ENCODE assay signal across 8 cellular contexts in the genomic region with DNA sequence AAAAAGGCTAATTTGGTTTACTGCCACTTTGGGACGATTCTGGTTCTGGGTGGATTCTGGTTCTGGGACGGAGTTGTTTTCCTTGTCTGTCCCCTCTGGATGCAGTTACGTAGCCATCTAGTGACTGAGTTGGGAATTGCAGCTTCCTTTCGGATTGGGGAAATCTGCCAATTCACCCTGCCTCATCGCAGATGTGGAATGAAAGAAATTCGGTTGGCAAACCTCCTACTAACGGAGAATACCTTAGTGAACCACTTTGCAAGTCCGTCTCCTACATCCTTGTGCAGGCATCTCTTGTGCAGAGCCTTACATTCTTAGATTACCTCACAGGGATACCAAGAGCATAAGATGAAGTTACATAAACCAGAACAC. TPM values are rescaled to one million over a fixed set of nuclear protein-coding genes. Genes with fewer than 3 reads are reported as not detected.
DNase-seq lines count a peak whose midpoint lies in the region; ATAC-seq and TF ChIP-seq lines count a peak whose summit lies in the region.

No MANE protein-coding gene starts in this region.

- no peaks in the 10 kb centered on the region for H3K9me3 ChIP-seq in HAP-1
- H3K9me3 ChIP-seq in duodenal mucosa (ENCODE audit: control insufficient read depth in 1 of 2, low read length in 2 of 2) = no peaks in the 10 kb centered on the region
- no peaks in the 10 kb centered on the region for H3K9me3 ChIP-seq in lung (ENCODE audit: control insufficient read depth in 2 of 2, insufficient read depth in 1 of 2, low read length in 1 of 2)

- peak overlapping the region in 1 of 2 donors; percentile 45 for H3K9ac ChIP-seq in duodenal mucosa (ENCODE audit: low read depth in 1 of 2, low read length in 2 of 2)

- no peak overlapping the region for H3K27ac ChIP-seq in duodenal mucosa (ENCODE audit: low read depth, low read length)
- H3K27ac ChIP-seq in lung (ENCODE audit: low read depth in 1 of 2, low read length in 1 of 2) = no peak overlapping the region

- H3K36me3 ChIP-seq in HAP-1 (replicated peaks) = no peaks in the 10 kb centered on the region
- no peaks in the 10 kb centered on the region for H3K36me3 ChIP-seq in duodenal mucosa (ENCODE audit: control insufficient read depth in 1 of 2, insufficient read depth in 2 of 2, low read length in 2 of 2)
- no peaks in the 10 kb centered on the region for H3K36me3 ChIP-seq in lung (ENCODE audit: control insufficient read depth in 2 of 2, insufficient read depth in 2 of 2, low read length in 2 of 2)

- H3K4me3 ChIP-seq in AG10803 (ENCODE audit: low read length) (peak overlapping the region; percentile 41), HAP-1 (peak overlapping the region; percentile 19), duodenal mucosa (ENCODE audit: low read depth in 1 of 2, low read length in 2 of 2) (peak overlapping the region; percentile 60 to 63), lung (no peak overlapping the region)

- TF ChIP-seq CTCF in AG10803 (conservative IDR thresholded peaks at IDR 0.05; ENCODE audit: low read length) (peak; percentile 99), lung (IDR thresholded peaks at IDR 0.05; ENCODE audit: control extremely low read depth, extremely low read depth) (peak; percentile 98)

- ATAC-seq in lung (ENCODE audit: insufficient read depth, low FRiP score) = peak; percentile 90
- no peak for ATAC-seq in HG03565 (IDR thresholded peaks at IDR 0.05; ENCODE audit: unreplicated experiment)

- in situ Hi-C loops in HAP-1 (cut with MboI; ENCODE audit: low sequenced_read_pairs) = no loop called here

- WGBS in lung, 2 donors = 1% methylated on average over 8 of the region's 8 CpGs

- DNase-seq in AG10803 (ENCODE audit: low read depth) (peak; percentile 97), HAP-1 (ENCODE audit: low spot score in 2 of 2) (peak; percentile 58 to 87), NCI-H526 treated with DMSO at 0.1 percent for 48 hours (lab: John Stamatoyannopoulos, UW) (peak; percentile 55), lung (ENCODE audit: low spot score) (peak; percentile 77)
- DNase-seq in activated CD4-positive, alpha-beta T cell treated with anti-CD3 and anti-CD28 coated beads, Interleukin-2, amount 50 U/mL, for 48 hours = peak; percentile 64 to 81
- peak; percentile 47 to 55 for DNase-seq in stimulated activated CD4-positive, alpha-beta T cell treated with anti-CD3 and anti-CD28 coated beads, Interleukin-4, amount 100 ng/mL, for 48 hours (ENCODE audit: low read depth in 2 of 2)

- peaks cover 5% of the 10 kb centered on the region; the same call in 1 of the 2 replicates for H3K4me1 ChIP-seq in HAP-1
- H3K4me1 ChIP-seq in duodenal mucosa (ENCODE audit: control insufficient read depth in 1 of 2, insufficient read depth in 2 of 2, low read length in 2 of 2) = peaks cover 0 to 4% of the 10 kb centered on the region in 2 donors
- H3K4me1 ChIP-seq in lung (ENCODE audit: control insufficient read depth in 2 of 2, insufficient read depth in 2 of 2, low read length in 2 of 2) = peaks cover 0 to 1% of the 10 kb centered on the region in 2 donors

- H3K27me3 ChIP-seq in HAP-1 (ENCODE audit: low read depth) (peaks cover 17% of the 10 kb centered on the region), duodenal mucosa (ENCODE audit: control insufficient read depth in 1 of 2, insufficient read depth in 2 of 2, low read length in 2 of 2) (no peaks in the 10 kb centered on the region), lung (ENCODE audit: control insufficient read depth, insufficient read depth) (no peaks in the 10 kb centered on the region)

RNA-seq across cellular contexts. Expression of a gene that starts 31.5 kb away (rescaled TPM):
- total RNA-seq in lung = 10 to 100 TPM in 1 of 2 donors, 1 to 10 TPM in 1; 9.9 to 12.7 TPM
- polyA plus RNA-seq in lung = 1 to 10 TPM; 2.2 to 3.5 TPM
